In genomic region chr9:62863867-62864266, GRCh38 we compare ENCODE assay signal across 7 cellular contexts.
DNase-seq lines count a peak whose midpoint lies in the region; ATAC-seq, FAIRE-seq and TF ChIP-seq lines count a peak whose summit lies in the region.
"Not testable (repeated sequence)": the region's sequence is repeated elsewhere in the genome, so short reads cannot be mapped to it uniquely, and the experiment has no call there.

No MANE protein-coding gene starts in this region.

- H3K9me3 Mint-ChIP-seq in neural progenitor cell, result not testable (repeated sequence)

- H3F3A ChIP-seq in SK-N-SH (replicated peaks; ENCODE audit: insufficient read depth); neural progenitor cell (ENCODE audit: low read depth): not testable (repeated sequence)

- not testable (repeated sequence) for TF ChIP-seq CTCF in A549 (IDR thresholded peaks at IDR 0.05); SK-N-SH (IDR thresholded peaks at IDR 0.05); hepatocyte (IDR thresholded peaks at IDR 0.05; ENCODE audit: poor library complexity); neural progenitor cell (IDR thresholded peaks at IDR 0.05); suprapubic skin (IDR thresholded peaks at IDR 0.05)

- CTCF ChIA-PET in A549 (lab: Yijun Ruan, JAX); SK-N-SH (lab: Yijun Ruan, JAX): not testable (repeated sequence)

- not testable (repeated sequence) for H3K4me3 Mint-ChIP-seq in neural progenitor cell

- ATAC-seq in A549, result not testable (repeated sequence)

- not testable (repeated sequence) for H3K36me3 Mint-ChIP-seq in neural progenitor cell

- POLR2A ChIA-PET in A549 (lab: Yijun Ruan, JAX); SK-N-SH (lab: Yijun Ruan, JAX): not testable (repeated sequence)

- 74% methylated on average over 8 of the region's 8 CpGs for WGBS in A549 (ENCODE audit: missing lambda C conversion rate)
- WGBS in SK-N-SH (ENCODE audit: low lambda C conversion rate), result 82% methylated on average over 8 of the region's 8 CpGs
- 71% methylated on average over 8 of the region's 8 CpGs for WGBS in esophagus, 2 donors
- WGBS in hepatocyte (ENCODE audit: low lambda C conversion rate, missing lambda C conversion rate), result 41% methylated on average over 8 of the region's 8 CpGs
- WGBS in suprapubic skin, result 73% methylated on average over 8 of the region's 8 CpGs

- not testable (repeated sequence) for DNase-seq in A549 (ENCODE audit: low read depth in 1 of 2, low spot score in 1 of 2); SK-N-SH; hepatocyte (ENCODE audit: low spot score); neural progenitor cell (ENCODE audit: low spot score); suprapubic skin (ENCODE audit: low spot score in 2 of 2)

- TF ChIP-seq POLR2A in A549 (IDR thresholded peaks at IDR 0.05; ENCODE audit: low read length); suprapubic skin (IDR thresholded peaks at IDR 0.05): not testable (repeated sequence)

- not testable (repeated sequence) for H3K9me2 ChIP-seq in SK-N-SH; hepatocyte (replicated peaks; ENCODE audit: insufficient read depth)

- peaks cover 83% of the 10 kb centered on the region for H3K27me3 ChIP-seq in HUES6 (ENCODE audit: control insufficient read depth, insufficient read depth, low read length)
- H3K27me3 ChIP-seq in SK-N-SH (ENCODE audit: insufficient read depth); esophagus (ENCODE audit: control insufficient read depth in 1 of 2, insufficient read depth in 2 of 2, low read length in 2 of 2): not testable (repeated sequence)
- H3K27me3 ChIP-seq in hepatocyte, result peaks cover 61% of the 10 kb centered on the region
- H3K27me3 ChIP-seq in neural progenitor cell, result peaks cover 99% of the 10 kb centered on the region
- peaks cover 10% of the 10 kb centered on the region for H3K27me3 ChIP-seq in suprapubic skin

- H3K9ac ChIP-seq in HUES6 (ENCODE audit: low read length); SK-N-SH; neural progenitor cell: not testable (repeated sequence)

- not testable (repeated sequence) for H3K27ac Mint-ChIP-seq in neural progenitor cell

- not testable (repeated sequence) for H3K4me1 Mint-ChIP-seq in neural progenitor cell

- 0 out of 2 replicates have a peak overlapping the region, but pooled peaks have one; percentile 74 for H2AFZ ChIP-seq in SK-N-SH (ENCODE audit: low read depth)
- H2AFZ ChIP-seq in hepatocyte; neural progenitor cell (replicated peaks): not testable (repeated sequence)

- H3K27me3 Mint-ChIP-seq in neural progenitor cell (ENCODE audit: insufficient read depth, low read depth), result peaks cover 60% of the 10 kb centered on the region

- H3K4me2 ChIP-seq in A549 (peak overlapping the region; percentile 77; the same call in 2 of the 3 replicates), hepatocyte (peak overlapping the region; percentile 66), neural progenitor cell (peak overlapping the region; percentile 27)
- H3K4me2 ChIP-seq in SK-N-SH, result not testable (repeated sequence)

- not testable (repeated sequence) for H3K4me1 ChIP-seq in A549; HUES6 (ENCODE audit: control insufficient read depth, insufficient read depth, low read length); SK-N-SH (ENCODE audit: control insufficient read depth in 1 of 2, insufficient read depth in 2 of 2, low read depth in 1 of 2, low read length in 1 of 2); esophagus (ENCODE audit: control insufficient read depth in 2 of 2, insufficient read depth in 2 of 2, low read length in 1 of 2); hepatocyte (ENCODE audit: insufficient read depth); neural progenitor cell
- H3K4me1 ChIP-seq in suprapubic skin, result peaks cover 23% of the 10 kb centered on the region

- H3K27ac ChIP-seq in A549; HUES6 (ENCODE audit: low read depth, low read length); SK-N-SH (ENCODE audit: low read depth in 2 of 2, low read length in 1 of 2); hepatocyte; neural progenitor cell: not testable (repeated sequence)
- H3K27ac ChIP-seq in esophagus (ENCODE audit: low read depth in 2 of 2, low read length in 1 of 2) (peak overlapping the region; percentile 26 to 60), suprapubic skin (peak overlapping the region; percentile 62)

- not testable (repeated sequence) for H3K4me3 ChIP-seq in A549; SK-N-SH (ENCODE audit: low read depth in 2 of 2, low read length in 1 of 2); esophagus (ENCODE audit: low read depth in 1 of 2, low read length in 2 of 2); hepatocyte; neural progenitor cell; suprapubic skin
- peak overlapping the region; percentile 39; the same call in 1 of the 2 replicates for H3K4me3 ChIP-seq in HUES6 (ENCODE audit: low read depth, low read length)

- not testable (repeated sequence) for TF ChIP-seq EP300 in A549 (IDR thresholded peaks at IDR 0.05); SK-N-SH (IDR thresholded peaks at IDR 0.05; ENCODE audit: borderline replicate concordance in 1 of 2, low read depth in 1 of 2, low read length in 1 of 2); suprapubic skin (IDR thresholded peaks at IDR 0.05)

- H3K9me3 ChIP-seq in A549; HUES6 (ENCODE audit: control insufficient read depth, insufficient read depth, low read depth, low read length); SK-N-SH; esophagus (ENCODE audit: control insufficient read depth in 2 of 2, insufficient read depth in 1 of 2, low read depth in 1 of 2, low read length in 1 of 2); hepatocyte (ENCODE audit: low read depth); neural progenitor cell (ENCODE audit: low read depth); suprapubic skin: not testable (repeated sequence)

- not testable (repeated sequence) for H3K36me3 ChIP-seq in HUES6 (ENCODE audit: control insufficient read depth, insufficient read depth, low read length); SK-N-SH (replicated peaks in 1 of 2; ENCODE audit: control insufficient read depth in 1 of 2, insufficient read depth in 2 of 2, low read length in 1 of 2); esophagus (ENCODE audit: control insufficient read depth in 2 of 2, insufficient read depth in 2 of 2, low read length in 1 of 2); hepatocyte (replicated peaks; ENCODE audit: insufficient read depth, low read depth); neural progenitor cell; suprapubic skin

- not testable (repeated sequence) for H4K20me1 ChIP-seq in SK-N-SH (ENCODE audit: insufficient read depth); hepatocyte (ENCODE audit: insufficient read depth, poor library complexity, severe bottlenecking)
- H4K20me1 ChIP-seq in neural progenitor cell (ENCODE audit: low read depth), result peaks cover 10% of the 10 kb centered on the region

- not testable (repeated sequence) for FAIRE-seq in A549 (lab: Jason Lieb, UNC)

- TF ChIP-seq RAD21 in A549 (conservative IDR thresholded peaks at IDR 0.05 in 1 of 2, IDR thresholded peaks at IDR 0.05 in 1 of 2); SK-N-SH (IDR thresholded peaks at IDR 0.05; ENCODE audit: low read length): not testable (repeated sequence)

- not testable (repeated sequence) for H3K79me2 ChIP-seq in SK-N-SH (ENCODE audit: insufficient read depth); hepatocyte; neural progenitor cell (ENCODE audit: low read depth)
